ENCODE assay signal across 15 cellular contexts in the genomic region with DNA sequence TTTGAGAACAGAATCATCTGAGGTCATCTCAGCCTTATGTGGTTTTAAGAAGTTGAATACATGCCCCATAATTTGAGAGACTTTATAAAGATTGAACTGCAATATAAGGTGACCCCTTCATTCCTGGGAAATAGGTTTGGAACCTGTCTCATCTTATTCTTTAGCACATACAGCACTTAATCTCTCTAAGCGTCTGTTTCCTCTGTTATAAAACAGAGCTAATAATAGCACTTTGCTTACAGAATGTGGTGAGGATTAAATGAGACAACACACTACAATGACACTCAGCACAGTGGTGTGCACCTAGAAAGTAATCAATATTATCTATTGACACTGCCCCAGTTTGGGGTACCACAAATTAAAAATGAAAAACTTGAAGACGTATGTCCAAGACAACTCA.
DNase-seq lines count a peak whose midpoint lies in the region; ATAC-seq, FAIRE-seq and TF ChIP-seq lines count a peak whose summit lies in the region.
"Had no signal": no experiment of that assay in that cellular context is flagged by ENCODE, and none has a peak within 500 bp of the region (broad histone marks: within the 10 kb centered on the region; RNA-seq: fewer than 3 reads in every experiment).

No MANE protein-coding gene starts in this region.

- no peak for DNase-seq in Right ventricle myocardium inferior (ENCODE audit: missing footprints)
- no peak for DNase-seq in cardiac septum (ENCODE audit: low spot score)
- peak; percentile 57 for DNase-seq in KBM-7
- peak; percentile 52 for DNase-seq in endothelial cell of umbilical vein (ENCODE audit: low read depth, low spot score)
- no peak for DNase-seq in activated T-helper 2 cell treated with anti-CD3 and anti-CD28 coated beads, Interferon-gamma antibody, Interleukin-2, Interleukin-4, amounts not matched to agents 10 μg/mL and 5 μg/mL and 100 μg/mL, durations not matched to agents 14 hours and 24 hours and 36 hours (ENCODE audit: low spot score)
- DNase-seq: COR-L47, HFFc6, NCI-H1930, NCI-H748 treated with DMSO at 0.1 percent for 48 hours, PC-3 had no signal

- H3K79me2 ChIP-seq in endothelial cell of umbilical vein (ENCODE audit: control insufficient read depth, insufficient read depth, low read length) (no peaks in the 10 kb centered on the region), parathyroid adenoma (no peaks in the 10 kb centered on the region)

- ATAC-seq in Right ventricle myocardium inferior: peak; percentile 50
- ATAC-seq in activated CD4-positive, CD25-positive, alpha-beta regulatory T cell treated with anti-CD3 and anti-CD28 coated beads, Interleukin-2, amount 50 U/mL, for 24 hours: no peak
- ATAC-seq: PC-3 had no signal

- H3K9ac ChIP-seq in endothelial cell of umbilical vein (replicated peaks; ENCODE audit: extremely low read depth, insufficient read depth, low read length): no peak overlapping the region
- no peak overlapping the region for H3K9ac ChIP-seq in parathyroid adenoma

- intact Hi-C loops in Right ventricle myocardium inferior (cut with DNase I) (no loop called here), cardiac septum (cut with DNase I) (no loop called here), endothelial cell of umbilical vein (cut with micrococcal nuclease) (no loop called here)
- intact Hi-C loops in activated T-helper 2 cell treated with anti-CD3 and anti-CD28 coated beads, Interferon-gamma antibody, Interleukin-2, Interleukin-4, amounts not matched to agents 10 μg/mL and 5 μg/mL and 100 μg/mL, durations not matched to agents 14 hours and 24 hours and 36 hours (cut with micrococcal nuclease): no loop called here

- H3K9me3 ChIP-seq in endothelial cell of umbilical vein (replicated peaks; ENCODE audit: control insufficient read depth, insufficient read depth, low read length) (no peaks in the 10 kb centered on the region), parathyroid adenoma (ENCODE audit: control insufficient read depth, low read length) (no peaks in the 10 kb centered on the region)
- H3K9me3 ChIP-seq: SJSA1 had no signal

- no peak overlapping the region for H3K27ac Mint-ChIP-seq in activated T-helper 2 cell treated with anti-CD3 and anti-CD28 coated beads, Interferon-gamma antibody, Interleukin-2, Interleukin-4, amounts not matched to agents 10 μg/mL and 5 μg/mL and 100 μg/mL, durations not matched to agents 14 hours and 24 hours and 36 hours
- H3K27ac Mint-ChIP-seq: HFFc6 had no signal

- FAIRE-seq in endothelial cell of umbilical vein (lab: Jason Lieb, UNC): no peak

- TF ChIP-seq CTCF in endothelial cell of umbilical vein (IDR thresholded peaks at IDR 0.05; ENCODE audit: extremely low read depth in 1 of 2, insufficient read depth in 1 of 2, low read depth in 1 of 2, low read length in 2 of 2): no peak
- TF ChIP-seq CTCF in parathyroid adenoma (IDR thresholded peaks at IDR 0.05): no peak

- H3K36me3 Mint-ChIP-seq in activated T-helper 2 cell treated with anti-CD3 and anti-CD28 coated beads, Interferon-gamma antibody, Interleukin-2, Interleukin-4, amounts not matched to agents 10 μg/mL and 5 μg/mL and 100 μg/mL, durations not matched to agents 14 hours and 24 hours and 36 hours (ENCODE audit: low read depth): peaks cover 25% of the 10 kb centered on the region

- dilution Hi-C loops in endothelial cell of umbilical vein (cut with MboI; ENCODE audit: extremely low pct_ligation_motif_present, low sequenced_read_pairs): no loop called here

- BruUV-seq in endothelial cell of umbilical vein (replicated peaks; lab: Mats Ljungman, UMichigan): no TSS peak

- H3K4me1 ChIP-seq in endothelial cell of umbilical vein (ENCODE audit: control insufficient read depth, extremely low read depth, insufficient read depth, low read length): peaks cover 4% of the 10 kb centered on the region
- H3K4me1 ChIP-seq in parathyroid adenoma: peaks cover 30% of the 10 kb centered on the region
- H3K4me1 ChIP-seq: SJSA1 had no signal

- H3K9me1 ChIP-seq in endothelial cell of umbilical vein (replicated peaks; ENCODE audit: control insufficient read depth, extremely low read depth, insufficient read depth, low read length): no peaks in the 10 kb centered on the region

- no peaks in the 10 kb centered on the region for H3K27me3 ChIP-seq in endothelial cell of umbilical vein (ENCODE audit: control insufficient read depth in 2 of 2, insufficient read depth in 2 of 2, low read length in 2 of 2)
- H3K27me3 ChIP-seq in parathyroid adenoma (ENCODE audit: control insufficient read depth, insufficient read depth, low read length): no peaks in the 10 kb centered on the region
- H3K27me3 ChIP-seq: SJSA1 had no signal

- no peak overlapping the region for H3K4me3 Mint-ChIP-seq in activated T-helper 2 cell treated with anti-CD3 and anti-CD28 coated beads, Interferon-gamma antibody, Interleukin-2, Interleukin-4, amounts not matched to agents 10 μg/mL and 5 μg/mL and 100 μg/mL, durations not matched to agents 14 hours and 24 hours and 36 hours (ENCODE audit: low read depth)
- H3K4me3 Mint-ChIP-seq: HFFc6 had no signal

- POLR2A ChIA-PET in endothelial cell of umbilical vein (lab: Charles Lee): no interaction called here

- H3K4me3 ChIP-seq in endothelial cell of umbilical vein (replicated peaks in 1 of 3; ENCODE audit: insufficient read depth in 1 of 3, low read depth in 1 of 3, low read length in 3 of 3) (no peak overlapping the region), parathyroid adenoma (ENCODE audit: low read depth, low read length) (no peak overlapping the region)
- H3K4me3 ChIP-seq: SJSA1 had no signal

- H3K4me1 Mint-ChIP-seq in activated T-helper 2 cell treated with anti-CD3 and anti-CD28 coated beads, Interferon-gamma antibody, Interleukin-2, Interleukin-4, amounts not matched to agents 10 μg/mL and 5 μg/mL and 100 μg/mL, durations not matched to agents 14 hours and 24 hours and 36 hours (ENCODE audit: low read depth): peaks cover 62% of the 10 kb centered on the region

- no peak for TF ChIP-seq POLR2A in endothelial cell of umbilical vein (IDR thresholded peaks at IDR 0.05; ENCODE audit: low read depth, low read length)

- no peak overlapping the region for H3K27ac ChIP-seq in endothelial cell of umbilical vein (ENCODE audit: insufficient read depth, low read depth, low read length)
- peak overlapping the region; percentile 89 for H3K27ac ChIP-seq in parathyroid adenoma
- H3K27ac ChIP-seq: C4-2B, RWPE1, SJSA1 had no signal

- no peaks in the 10 kb centered on the region for H3K27me3 Mint-ChIP-seq in activated T-helper 2 cell treated with anti-CD3 and anti-CD28 coated beads, Interferon-gamma antibody, Interleukin-2, Interleukin-4, amounts not matched to agents 10 μg/mL and 5 μg/mL and 100 μg/mL, durations not matched to agents 14 hours and 24 hours and 36 hours (ENCODE audit: low read depth)

- CTCF ChIA-PET in endothelial cell of umbilical vein (lab: Charles Lee): no interaction called here

- no peak overlapping the region for H2AFZ ChIP-seq in endothelial cell of umbilical vein (ENCODE audit: low read depth, low read length)
- H2AFZ ChIP-seq in parathyroid adenoma: no peak overlapping the region

- in situ Hi-C loops in KBM-7 (cut with MboI; ENCODE audit: low pct_unique_long_range_greater_than_20kb, low sequenced_read_pairs): no loop called here

- H3K9me3 Mint-ChIP-seq in activated T-helper 2 cell treated with anti-CD3 and anti-CD28 coated beads, Interferon-gamma antibody, Interleukin-2, Interleukin-4, amounts not matched to agents 10 μg/mL and 5 μg/mL and 100 μg/mL, durations not matched to agents 14 hours and 24 hours and 36 hours: peaks cover 29% of the 10 kb centered on the region
- H3K9me3 Mint-ChIP-seq: HFFc6 had no signal

- no peaks in the 10 kb centered on the region for H4K20me1 ChIP-seq in endothelial cell of umbilical vein (replicated peaks; ENCODE audit: control insufficient read depth, extremely low read depth, insufficient read depth, low read length)

- H3K4me2 ChIP-seq in endothelial cell of umbilical vein (ENCODE audit: insufficient read depth, low read length) (no peak overlapping the region), parathyroid adenoma (ENCODE audit: low read length) (no peak overlapping the region)

- H3K36me3 ChIP-seq in endothelial cell of umbilical vein (ENCODE audit: control insufficient read depth in 2 of 2, extremely low read depth in 1 of 2, insufficient read depth in 2 of 2, low read length in 2 of 2) (no peaks in the 10 kb centered on the region), parathyroid adenoma (ENCODE audit: control insufficient read depth, insufficient read depth, low read length) (no peaks in the 10 kb centered on the region)
- H3K36me3 ChIP-seq: SJSA1 had no signal

TF ChIP-seq in endothelial cell of umbilical vein, 7 proteins besides CTCF, POLR2A, EP300 and RAD21:
- TF ChIP-seq MYC (IDR thresholded peaks at IDR 0.05; ENCODE audit: low read depth, low read length) (no peak), POLR2AphosphoS5 (IDR thresholded peaks at IDR 0.05; ENCODE audit: insufficient read depth, low read depth, low read length) (no peak), FOS (IDR thresholded peaks at IDR 0.05; ENCODE audit: borderline replicate concordance, insufficient read depth, low read length) (no peak), EZH2 (IDR thresholded peaks at IDR 0.05; ENCODE audit: borderline replicate concordance, low read depth, low read length, severe bottlenecking) (no peak), JUN (IDR thresholded peaks at IDR 0.05; ENCODE audit: borderline replicate concordance, insufficient read depth, insufficient read length, low read depth) (no peak), GATA2 (IDR thresholded peaks at IDR 0.05; ENCODE audit: insufficient read depth, insufficient read length, low read depth, low read length) (no peak)
- TF ChIP-seq, protein P1, sequence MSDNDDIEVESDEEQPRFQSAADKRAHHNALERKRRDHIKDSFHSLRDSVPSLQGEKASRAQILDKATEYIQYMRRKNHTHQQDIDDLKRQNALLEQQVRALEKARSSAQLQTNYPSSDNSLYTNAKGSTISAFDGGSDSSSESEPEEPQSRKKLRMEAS (IDR thresholded peaks at IDR 0.05; ENCODE audit: insufficient read depth, insufficient read length): no peak
TF ChIP-seq in endothelial cell of umbilical vein: peak in this region for 0.

Comparison
In these comparisons a context has a peak if more than half of its experiments do, and no peak if none do; other contexts are left out.
1. DNase-seq: peak in KBM-7 (single experiment) and endothelial cell of umbilical vein (single experiment); none in Right ventricle myocardium inferior (single experiment), cardiac septum (single experiment) and activated T-helper 2 cell treated with anti-CD3 and anti-CD28 coated beads, Interferon-gamma antibody, Interleukin-2, Interleukin-4, amounts not matched to agents 10 μg/mL and 5 μg/mL and 100 μg/mL, durations not matched to agents 14 hours and 24 hours and 36 hours (single experiment).